8 cellular contexts compared by ENCODE assay signal in genomic region chr12:110468212-110469048, GRCh38. TPM values are rescaled to one million over a fixed set of nuclear protein-coding genes. Genes with fewer than 3 reads are reported as not detected.
DNase-seq lines count a peak whose midpoint lies in the region; ATAC-seq and TF ChIP-seq lines count a peak whose summit lies in the region.

A gene with protein sequence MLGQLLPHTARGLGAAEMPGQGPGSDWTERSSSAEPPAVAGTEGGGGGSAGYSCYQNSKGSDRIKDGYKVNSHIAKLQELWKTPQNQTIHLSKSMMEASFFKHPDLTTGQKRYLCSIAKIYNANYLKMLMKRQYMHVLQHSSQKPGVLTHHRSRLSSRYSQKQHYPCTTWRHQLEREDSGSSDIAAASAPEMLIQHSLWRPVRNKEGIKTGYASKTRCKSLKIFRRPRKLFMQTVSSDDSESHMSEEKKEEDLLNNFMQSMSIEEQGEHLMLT (plus strand): TSS chr12:110468845. CDS start chr12:110468876, 31 bp downstream.
Gene GPN3, minus strand, starts transcription at chr12:110468257. Its CDS starts 54 bp downstream, at chr12:110468203.

- peak within 1 kb of the TSS; percentile 100 for H3K4me3 Mint-ChIP-seq in activated B cell treated with CpG ODN at 0.5 μM for 24 hours
- H3K4me3 Mint-ChIP-seq in immature natural killer cell = peak within 1 kb of the TSS; percentile 93 to 100 (median 100)

- in situ Hi-C loops in GM18951 (cut with MboI; ENCODE audit: low sequenced_read_pairs, unreplicated experiment) = loop anchor here (10.0 to 25.0 kb wide), 2 partner anchors 136 to 369 kb away; partner anchors contain the start of gene CCDC63

- H3K36me3 Mint-ChIP-seq in activated B cell treated with CpG ODN at 0.5 μM for 24 hours (ENCODE audit: low read depth) (peaks cover 22% of the 10 kb centered on the region), immature natural killer cell (peaks cover 3 to 4% (median 3%) of the 10 kb centered on the region in 3 donors)

- peak; percentile 77 for ATAC-seq in HG03196 (IDR thresholded peaks at IDR 0.05; ENCODE audit: unreplicated experiment)
- peak; percentile 91 for ATAC-seq in activated B cell treated with CpG ODN at 0.5 μM for 24 hours (ENCODE audit: low read depth)

- intact Hi-C loops in activated B cell treated with CpG ODN at 0.5 μM for 24 hours (cut with micrococcal nuclease) = loop anchor here (1.0 to 5.0 kb wide), 12 partner anchors 12 to 445 kb away; partner anchors contain the start of genes ARPC3, HVCN1, PPP1CC and PPTC7

- peak; percentile 98 for DNase-seq in AG08395 (ENCODE audit: low spot score)
- peak; percentile 98 for DNase-seq in NCI-H345 (lab: John Stamatoyannopoulos, UW)
- DNase-seq in activated B cell treated with CpG ODN at 0.5 μM for 24 hours = peak; percentile 86
- DNase-seq in caudate nucleus (lab: John Stamatoyannopoulos, UW) = peak; percentile 45 to 97 (median 93)
- peak; percentile 95 to 97 (median 96) for DNase-seq in immature natural killer cell
- DNase-seq in smooth muscle cell of the brain vasculature (ENCODE audit: low read depth, low spot score) = peak; percentile 96

- peak within 1 kb of the TSS; percentile 96 for H3K27ac Mint-ChIP-seq in activated B cell treated with CpG ODN at 0.5 μM for 24 hours
- H3K27ac Mint-ChIP-seq in immature natural killer cell = peak within 1 kb of the TSS; percentile 90 to 95 (median 94)

- peak; percentile 78 for TF ChIP-seq POLR2A in GM18951 (IDR thresholded peaks at IDR 0.05; ENCODE audit: extremely low read depth, insufficient read depth, insufficient read length)

- H3K9me3 Mint-ChIP-seq in activated B cell treated with CpG ODN at 0.5 μM for 24 hours (no peaks in the 10 kb centered on the region), immature natural killer cell (no peaks in the 10 kb centered on the region)

- H3K27me3 Mint-ChIP-seq in activated B cell treated with CpG ODN at 0.5 μM for 24 hours = no peaks in the 10 kb centered on the region
- H3K27me3 Mint-ChIP-seq in immature natural killer cell (ENCODE audit: low read depth in 3 of 3) = peaks cover 9 to 16% (median 11%) of the 10 kb centered on the region in 3 donors

- H3K4me1 Mint-ChIP-seq in activated B cell treated with CpG ODN at 0.5 μM for 24 hours = peaks cover 41% of the 10 kb centered on the region
- peaks cover 35 to 38% of the 10 kb centered on the region in 2 donors for H3K4me1 Mint-ChIP-seq in immature natural killer cell

- TF ChIP-seq CTCF in activated B cell treated with CpG ODN at 0.5 μM for 24 hours (IDR thresholded peaks at IDR 0.05) = no peak

- POLR2A ChIA-PET in activated B cell treated with CpG ODN at 0.5 μM for 24 hours (lab: Charles Lee) = interaction anchor here (0.6 to 3.5 kb wide), 29 partner anchors 11 to 1217 kb away, joined by 3 to 106 read pairs (median 4); partner anchors contain the start of genes ACAD10, ARPC3, ATP2A2 and BRAP

- CTCF ChIA-PET in activated B cell treated with CpG ODN at 0.5 μM for 24 hours (lab: Charles Lee) = interaction anchor here (0.7 to 5.7 kb wide), 19 partner anchors 10 to 420 kb away, joined by 3 to 55 read pairs (median 5); partner anchors contain the start of genes ARPC3, RAD9B and VPS29

- peak within 1 kb of the TSS; percentile 98 for H3K27ac ChIP-seq in caudate nucleus (ENCODE audit: low read depth, low read length)

RNA-seq across cellular contexts. Expression of the first gene that starts in this region (rescaled TPM):
- 9.7 and 9.9 TPM in 2 replicates for total RNA-seq in activated B cell treated with CpG ODN at 0.5 μM for 24 hours
- 1 to 10 TPM; 4.2 to 5.6 (median 4.4) TPM for polyA plus RNA-seq in immature natural killer cell

RNA-seq across cellular contexts. Expression of gene GPN3, which starts in this region (rescaled TPM):
- 17.0 and 19.0 TPM in 2 replicates for total RNA-seq in activated B cell treated with CpG ODN at 0.5 μM for 24 hours
- 10 to 100 TPM; 23.6 to 43.5 (median 29.9) TPM for polyA plus RNA-seq in immature natural killer cell

Comparison
In these comparisons a context has a peak if more than half of its experiments do, and no peak if none do; other contexts are left out.
1. Peak in every context shown above with its lines: DNase-seq, ATAC-seq and H3K27ac ChIP-seq.